In genomic region chr14:59920378-59920683, GRCh38 we compare ENCODE assay signal across 14 cellular contexts. TPM values are rescaled to one million over a fixed set of nuclear protein-coding genes. Genes with fewer than 3 reads are reported as not detected.
DNase-seq lines count a peak whose midpoint lies in the region; ATAC-seq and TF ChIP-seq lines count a peak whose summit lies in the region.
"Had no signal": no experiment of that assay in that cellular context is flagged by ENCODE, and none has a peak within 500 bp of the region (broad histone marks: within the 10 kb centered on the region; RNA-seq: fewer than 3 reads in every experiment).

No MANE protein-coding gene starts in this region.

- H3K4me3 Mint-ChIP-seq in activated CD8-positive, alpha-beta T cell treated with anti-CD3 and anti-CD28 coated beads, Interleukin-2, amount 10 ng/mL, durations not matched to agents 7 days and 5 days = peak overlapping the region; percentile 4
- peak overlapping the region; percentile 90 for H3K4me3 Mint-ChIP-seq in progenitor cell of endocrine pancreas (ENCODE audit: low read depth)

- CTCF ChIA-PET in HEK293 (lab: Yijun Ruan, JAX) = no interaction called here
- CTCF ChIA-PET in activated CD8-positive, alpha-beta T cell treated with anti-CD3 and anti-CD28 coated beads, Interleukin-2, amount 10 ng/mL, durations not matched to agents 7 days and 5 days (lab: Charles Lee) = interaction anchor here (0.6 kb wide), 1 partner anchor 23 kb away, joined by 3 read pairs; no protein-coding TSS in a partner anchor

- H3K27ac Mint-ChIP-seq in activated CD8-positive, alpha-beta T cell treated with anti-CD3 and anti-CD28 coated beads, Interleukin-2, amount 10 ng/mL, durations not matched to agents 7 days and 5 days = no peak overlapping the region
- peak overlapping the region; percentile 92 for H3K27ac Mint-ChIP-seq in progenitor cell of endocrine pancreas

- H3K27me3 Mint-ChIP-seq in activated CD8-positive, alpha-beta T cell treated with anti-CD3 and anti-CD28 coated beads, Interleukin-2, amount 10 ng/mL, durations not matched to agents 7 days and 5 days (ENCODE audit: low read depth) = peaks cover 27% of the 10 kb centered on the region
- no peaks in the 10 kb centered on the region for H3K27me3 Mint-ChIP-seq in progenitor cell of endocrine pancreas

- H3K36me3 ChIP-seq in HEK293 (ENCODE audit: control insufficient read depth in 2 of 2, insufficient read depth in 1 of 2, low read length in 2 of 2) (peaks cover 0 to 5% of the 10 kb centered on the region in 2 experiments; a peak in 2 of 3 replicates), iPS-18a (ENCODE audit: control insufficient read depth, low read depth, low read length) (no peaks in the 10 kb centered on the region), HAP-1 (replicated peaks) (no peaks in the 10 kb centered on the region), left ventricle myocardium inferior (no peaks in the 10 kb centered on the region)
- H3K36me3 ChIP-seq: prostate gland had no signal

- 0 out of 2 replicates have a peak overlapping the region, but pooled peaks have one; percentile 25 for H3K27ac ChIP-seq in HEK293 (ENCODE audit: extremely low read depth, low read depth, low read length)
- H3K27ac ChIP-seq in iPS-18a (ENCODE audit: low read length) = peak overlapping the region; percentile 91
- H3K27ac ChIP-seq in foreskin keratinocyte = no peak overlapping the region
- H3K27ac ChIP-seq in left ventricle myocardium inferior (replicated peaks) = no peak overlapping the region

- no peak overlapping the region for H3K4me3 ChIP-seq in HEK293 (ENCODE audit: low read depth, low read length)
- peak overlapping the region; percentile 92 for H3K4me3 ChIP-seq in iPS-18a (ENCODE audit: low read length)
- no peak overlapping the region for H3K4me3 ChIP-seq in HAP-1
- H3K4me3 ChIP-seq in left ventricle myocardium inferior = no peak overlapping the region

- H3K9ac ChIP-seq in iPS-18a (ENCODE audit: low read length) = peak overlapping the region; percentile 83

- TF ChIP-seq CTCF in HEK293 (tag by site-specific recombination; IDR thresholded peaks at IDR 0.05) (no peak), progenitor cell of endocrine pancreas (IDR thresholded peaks at IDR 0.05; ENCODE audit: unreplicated experiment) (no peak), foreskin keratinocyte (conservative IDR thresholded peaks at IDR 0.05) (no peak), left ventricle myocardium inferior (IDR thresholded peaks at IDR 0.05; ENCODE audit: borderline replicate concordance) (no peak)

- H3K4me1 ChIP-seq in HEK293 (ENCODE audit: control insufficient read depth, insufficient read depth, low read length) (peaks cover 3% of the 10 kb centered on the region; the same call in 1 of the 2 replicates), iPS-18a (ENCODE audit: control insufficient read depth, low read depth, low read length) (peaks cover 9% of the 10 kb centered on the region), HAP-1 (no peaks in the 10 kb centered on the region), foreskin keratinocyte (no peaks in the 10 kb centered on the region), left ventricle myocardium inferior (peaks cover 13% of the 10 kb centered on the region)
- H3K4me1 ChIP-seq: prostate gland had no signal

- POLR2A ChIA-PET in HEK293 (lab: Yijun Ruan, JAX) = interaction anchor here (0.5 to 0.6 kb wide), 4 partner anchors 105 to 792 kb away, joined by 3 to 7 read pairs (median 4); partner anchors contain the start of genes JKAMP and L3HYPDH
- POLR2A ChIA-PET in activated CD8-positive, alpha-beta T cell treated with anti-CD3 and anti-CD28 coated beads, Interleukin-2, amount 10 ng/mL, durations not matched to agents 7 days and 5 days (lab: Charles Lee) = no interaction called here

- DNase-seq in activated CD8-positive, alpha-beta T cell treated with anti-CD3 and anti-CD28 coated beads, Interleukin-2, amount 10 ng/mL, durations not matched to agents 7 days and 5 days = no peak
- no peak for DNase-seq in progenitor cell of endocrine pancreas (ENCODE audit: low spot score, unreplicated experiment)
- DNase-seq in HAP-1 (ENCODE audit: low spot score in 2 of 2) = no peak
- no peak for DNase-seq in foreskin keratinocyte
- DNase-seq in left ventricle myocardium inferior = no peak
- DNase-seq: activated CD4-positive, CD25-positive, alpha-beta regulatory T cell treated with anti-CD3 and anti-CD28 coated beads, Interleukin-2, amount 50 U/mL, for 72 hours; foreskin melanocyte; SIG-M5; stimulated activated naive CD4-positive, alpha-beta T cell treated with Interleukin-2 at 50 U/mL for 16 hours had no signal

- no peak for ATAC-seq in activated CD8-positive, alpha-beta T cell treated with anti-CD3 and anti-CD28 coated beads, Interleukin-2, amount 10 ng/mL, durations not matched to agents 7 days and 5 days
- ATAC-seq in HG03469 (IDR thresholded peaks at IDR 0.05; ENCODE audit: unreplicated experiment) = no peak
- ATAC-seq in foreskin keratinocyte = no peak

- no peaks in the 10 kb centered on the region for H3K36me3 Mint-ChIP-seq in activated CD8-positive, alpha-beta T cell treated with anti-CD3 and anti-CD28 coated beads, Interleukin-2, amount 10 ng/mL, durations not matched to agents 7 days and 5 days (ENCODE audit: low read depth)
- peaks cover 4% of the 10 kb centered on the region for H3K36me3 Mint-ChIP-seq in progenitor cell of endocrine pancreas (ENCODE audit: insufficient read depth)

- in situ Hi-C loops in HAP-1 (cut with MboI; ENCODE audit: low sequenced_read_pairs) = no loop called here

- intact Hi-C loops in left ventricle myocardium inferior (cut with micrococcal nuclease) = no loop called here

- H3K27me3 ChIP-seq in iPS-18a (ENCODE audit: control insufficient read depth, insufficient read depth, low read length) = no peaks in the 10 kb centered on the region
- H3K27me3 ChIP-seq in HAP-1 (ENCODE audit: low read depth) = no peaks in the 10 kb centered on the region
- peaks cover 61% of the 10 kb centered on the region for H3K27me3 ChIP-seq in foreskin keratinocyte
- peaks cover 57% of the 10 kb centered on the region for H3K27me3 ChIP-seq in left ventricle myocardium inferior (ENCODE audit: low read depth)

- H3K9me3 Mint-ChIP-seq in activated CD8-positive, alpha-beta T cell treated with anti-CD3 and anti-CD28 coated beads, Interleukin-2, amount 10 ng/mL, durations not matched to agents 7 days and 5 days (ENCODE audit: insufficient read depth) = no peaks in the 10 kb centered on the region
- no peaks in the 10 kb centered on the region for H3K9me3 Mint-ChIP-seq in progenitor cell of endocrine pancreas (ENCODE audit: low read depth)

- H3K9me3 ChIP-seq in HEK293 (ENCODE audit: control insufficient read depth, insufficient read depth, low read depth, low read length) (no peaks in the 10 kb centered on the region), iPS-18a (ENCODE audit: control insufficient read depth, low read depth, low read length) (no peaks in the 10 kb centered on the region), HAP-1 (no peaks in the 10 kb centered on the region), left ventricle myocardium inferior (replicated peaks) (no peaks in the 10 kb centered on the region)
- H3K9me3 ChIP-seq: prostate gland had no signal

- peaks cover 11% of the 10 kb centered on the region for H3K4me1 Mint-ChIP-seq in activated CD8-positive, alpha-beta T cell treated with anti-CD3 and anti-CD28 coated beads, Interleukin-2, amount 10 ng/mL, durations not matched to agents 7 days and 5 days (ENCODE audit: low read depth)
- peaks cover 8% of the 10 kb centered on the region for H3K4me1 Mint-ChIP-seq in progenitor cell of endocrine pancreas (ENCODE audit: low read depth)

TF ChIP-seq in HEK293, 187 proteins besides CTCF, POLR2A, EP300 and RAD21:
- no peak for TF ChIP-seq ZNF416 (tag by site-specific recombination; IDR thresholded peaks at IDR 0.05)
- TF ChIP-seq ZIC2 (tag by site-specific recombination; IDR thresholded peaks at IDR 0.05) = no peak
- no peak for TF ChIP-seq ZNF292 (tag by site-specific recombination; IDR thresholded peaks at IDR 0.05; ENCODE audit: borderline replicate concordance, low read depth)
- TF ChIP-seq, protein P1, sequence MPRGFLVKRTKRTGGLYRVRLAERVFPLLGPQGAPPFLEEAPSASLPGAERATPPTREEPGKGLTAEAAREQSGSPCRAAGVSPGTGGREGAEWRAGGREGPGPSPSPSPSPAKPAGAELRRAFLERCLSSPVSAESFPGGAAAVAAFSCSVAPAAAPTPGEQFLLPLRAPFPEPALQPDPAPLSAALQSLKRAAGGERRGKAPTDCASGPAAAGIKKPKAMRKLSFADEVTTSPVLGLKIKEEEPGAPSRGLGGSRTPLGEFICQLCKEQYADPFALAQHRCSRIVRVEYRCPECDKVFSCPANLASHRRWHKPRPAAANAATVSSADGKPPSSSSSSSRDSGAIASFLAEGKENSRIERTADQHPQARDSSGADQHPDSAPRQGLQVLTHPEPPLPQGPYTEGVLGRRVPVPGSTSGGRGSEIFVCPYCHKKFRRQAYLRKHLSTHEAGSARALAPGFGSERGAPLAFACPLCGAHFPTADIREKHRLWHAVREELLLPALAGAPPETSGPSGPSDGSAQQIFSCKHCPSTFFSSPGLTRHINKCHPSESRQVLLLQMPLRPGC (tag by site-specific recombination; IDR thresholded peaks at IDR 0.05) = no peak
- TF ChIP-seq MEIS1 (CRISPR knock-in tag; IDR thresholded peaks at IDR 0.05; ENCODE audit: borderline replicate concordance) = no peak
- TF ChIP-seq ZNF394 (tag by site-specific recombination; IDR thresholded peaks at IDR 0.05; ENCODE audit: borderline replicate concordance) = no peak
- TF ChIP-seq ZBTB48 (tag by site-specific recombination; IDR thresholded peaks at IDR 0.05) = peak; percentile 98
- no peak for TF ChIP-seq KLF10 (tag by site-specific recombination; IDR thresholded peaks at IDR 0.05)
TF ChIP-seq in HEK293: peak in this region for 1.

RNA-seq across cellular contexts. Expression of gene LRRC9, which starts 0.4 kb away (rescaled TPM):
- not detected for total RNA-seq in activated CD8-positive, alpha-beta T cell treated with anti-CD3 and anti-CD28 coated beads, Interleukin-2, amount 10 ng/mL, durations not matched to agents 7 days and 5 days
- total RNA-seq in progenitor cell of endocrine pancreas = 3.2 and 3.7 TPM in 2 replicates
- total RNA-seq in foreskin keratinocyte = not detected in 2 replicates
- polyA plus RNA-seq in foreskin keratinocyte = not detected in 2 replicates
- total RNA-seq in left ventricle myocardium inferior = 0.19 TPM
- total RNA-seq: HT-29 had no signal

RNA-seq across cellular contexts. Expression of gene RTN1, which starts 49.8 kb away (rescaled TPM):
- not detected for total RNA-seq in activated CD8-positive, alpha-beta T cell treated with anti-CD3 and anti-CD28 coated beads, Interleukin-2, amount 10 ng/mL, durations not matched to agents 7 days and 5 days
- total RNA-seq in progenitor cell of endocrine pancreas (23.4 and 27.0 TPM in 2 replicates), foreskin keratinocyte (not detected in 2 replicates), left ventricle myocardium inferior (0.80 TPM)
- polyA plus RNA-seq in foreskin keratinocyte = 0.06 TPM in 1 of 2 replicates, not detected in the other
- total RNA-seq: HT-29 had no signal

Comparison
In these comparisons a context has a peak if more than half of its experiments do, and no peak if none do; other contexts are left out.
1. H3K27ac ChIP-seq: peak in HEK293 (single experiment) and iPS-18a (single experiment); none in foreskin keratinocyte (single experiment) and left ventricle myocardium inferior (single experiment).
2. RNA of gene RTN1, which starts 49.8 kb away (total RNA-seq): 23.4 to 27.0 TPM in progenitor cell of endocrine pancreas; 0.80 TPM in left ventricle myocardium inferior (single experiment), not detected in activated CD8-positive, alpha-beta T cell treated with anti-CD3 and anti-CD28 coated beads, Interleukin-2, amount 10 ng/mL, durations not matched to agents 7 days and 5 days and not detected in foreskin keratinocyte; every median in the first group is over 10 times any median in the second.